8 cellular contexts compared by ENCODE assay signal in genomic region chr11:118607401-118608267, GRCh38. TPM values are rescaled to one million over a fixed set of nuclear protein-coding genes. Genes with fewer than 3 reads are reported as not detected.
DNase-seq lines count a peak whose midpoint lies in the region; ATAC-seq lines count a peak whose summit lies in the region.

Gene PHLDB1, plus strand, starts transcription at chr11:118607615. Its CDS starts 6,222 bp downstream, at chr11:118613837.

- peak; percentile 54 for DNase-seq in G401 (ENCODE audit: low spot score)
- DNase-seq in NCI-H1105 (lab: John Stamatoyannopoulos, UW) = peak; percentile 69
- DNase-seq in activated CD4-positive, alpha-beta T cell treated with anti-CD3 and anti-CD28 coated beads for 4 hours = peak; percentile 62
- DNase-seq in dedifferentiated amniotic fluid mesenchymal stem cell (ENCODE audit: extremely low spot score) = peak; percentile 64
- peak; percentile 75 for DNase-seq in kidney tubule cell (ENCODE audit: low spot score)
- DNase-seq in stimulated activated CD4-positive, alpha-beta T cell treated with anti-CD3 and anti-CD28 coated beads, Interleukin-12 subunit alpha, Interleukin-12 subunit beta, amount 100 ng/mL, for 48 hours (ENCODE audit: low read depth in 2 of 3, low spot score in 1 of 3) = peak in 2 of 3 donors; percentile 15 to 20
- DNase-seq in cerebellar nuclear complex (lab: John Stamatoyannopoulos, UW) = no peak

- in situ Hi-C loops in G401 (cut with HindIII; ENCODE audit: low sequenced_read_pairs) = no loop called here

- ATAC-seq in HG02571 (IDR thresholded peaks at IDR 0.05; ENCODE audit: unreplicated experiment) = no peak

RNA-seq across cellular contexts. Expression of gene PHLDB1, which starts in this region (rescaled TPM):
- 32.6 and 40.6 TPM in 2 replicates for total RNA-seq in G401 (2014; rRNA removed; shearing (Covaris generic))

Comparison
In these comparisons a context has a peak if more than half of its experiments do, and no peak if none do; other contexts are left out.
1. DNase-seq: peak in G401 (single experiment), NCI-H1105 (single experiment), activated CD4-positive, alpha-beta T cell treated with anti-CD3 and anti-CD28 coated beads for 4 hours (2 of 2), dedifferentiated amniotic fluid mesenchymal stem cell (single experiment), kidney tubule cell (single experiment) and stimulated activated CD4-positive, alpha-beta T cell treated with anti-CD3 and anti-CD28 coated beads, Interleukin-12 subunit alpha, Interleukin-12 subunit beta, amount 100 ng/mL, for 48 hours (2 of 3); none in cerebellar nuclear complex (0 of 2).